ENCODE assay signal across 25 cellular contexts in the genomic region with DNA sequence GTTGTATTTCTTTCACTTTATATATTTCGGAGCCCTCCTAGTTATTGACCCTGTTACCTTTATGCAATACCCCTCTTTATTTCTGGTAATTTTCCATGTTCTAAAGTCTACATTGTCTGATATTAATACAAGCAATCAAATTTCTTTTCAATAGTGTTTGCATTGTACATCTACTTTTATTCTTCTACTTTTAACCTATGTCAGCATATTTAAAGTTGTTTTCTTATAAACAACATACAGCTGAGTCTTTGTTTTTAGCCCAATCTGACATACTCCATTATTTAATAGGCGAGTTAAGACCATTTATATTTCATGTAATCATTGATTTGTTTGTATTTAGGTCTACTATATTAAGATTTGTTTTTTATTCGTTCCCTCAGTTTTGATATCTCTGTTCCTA.
"Had no signal": no experiment of that assay in that cellular context is flagged by ENCODE, and none has a peak within 500 bp of the region (broad histone marks: within the 10 kb centered on the region; RNA-seq: fewer than 3 reads in every experiment).

No MANE protein-coding gene starts in this region.

- H3K4me1 ChIP-seq: parathyroid adenoma, psoas muscle, stomach, thyroid gland, tibial nerve, upper lobe of left lung, vagina had no signal

- H3K9ac ChIP-seq: neural progenitor cell, parathyroid adenoma had no signal

- ATAC-seq: natural killer cell; psoas muscle; right cardiac atrium; sciatic nerve; stimulated activated effector memory CD8-positive, alpha-beta T cell treated with anti-CD3 and anti-CD28 coated beads, Interleukin-12 subunit alpha, Interleukin-12 subunit beta, amount 100 ng/mL, for 72 hours; stimulated activated naive B cell treated with anti-CD40 and anti-IgM and Interleukin-4, amounts not matched to agents 10 μg/mL and 1 μg/mL and 100 μg/mL, for 72 hours had no signal

- H2AFZ ChIP-seq: neural progenitor cell, parathyroid adenoma had no signal

- H3K4me3 ChIP-seq: neural progenitor cell, ovary, psoas muscle, skin epidermis, stomach, thoracic aorta, thyroid gland, tibial nerve, upper lobe of left lung, vagina had no signal

- H3K27me3 ChIP-seq: ovary, thyroid gland, tibial nerve, upper lobe of left lung, vagina had no signal

- H3K4me2 ChIP-seq: neural progenitor cell had no signal

- FAIRE-seq: urothelium cell line had no signal

- H3K27ac ChIP-seq: neural progenitor cell, ovary, parathyroid adenoma, psoas muscle, skin epidermis, stomach, thoracic aorta, thyroid gland, tibial nerve, upper lobe of left lung, vagina had no signal

- H3K79me2 ChIP-seq: parathyroid adenoma had no signal

- DNase-seq: natural killer cell; occipital lobe; ovary; posterior cingulate gyrus; psoas muscle; right cardiac atrium; stimulated activated CD4-positive, alpha-beta T cell treated with anti-CD3 and anti-CD28 coated beads, Interleukin-15, amount 100 ng/mL, for 24 hours; stimulated activated CD4-positive, alpha-beta T cell treated with anti-CD3 and anti-CD28 coated beads, Interleukin-2, amount 100 ng/mL, for 24 hours; stimulated activated CD4-positive, alpha-beta T cell treated with anti-CD3 and anti-CD28 coated beads, Interleukin-2, amount 100 ng/mL, for 48 hours; stimulated activated CD4-positive, alpha-beta T cell treated with anti-CD3 and anti-CD28 coated beads, Interleukin-4, amount 100 ng/mL, for 24 hours; stimulated activated naive B cell treated with anti-CD40 and anti-IgM and Interleukin-4, amounts not matched to agents 10 μg/mL and 1 μg/mL and 100 μg/mL, for 72 hours; stimulated activated naive CD4-positive, alpha-beta T cell treated with Interleukin-2 at 50 U/mL for 16 hours; stomach; thyroid gland; trophoblast cell; upper lobe of left lung had no signal

- H3K36me3 ChIP-seq: neural progenitor cell, ovary, stomach, thoracic aorta, thyroid gland, tibial nerve, upper lobe of left lung, vagina had no signal

- H3K9me3 ChIP-seq: ovary, psoas muscle, stomach, thoracic aorta, thyroid gland, tibial nerve, vagina had no signal
